17 cellular contexts compared by ENCODE assay signal in genomic region chr19:10116866-10117616, GRCh38. TPM values are rescaled to one million over a fixed set of nuclear protein-coding genes. Genes with fewer than 3 reads are reported as not detected.
DNase-seq lines count a peak whose midpoint lies in the region; ATAC-seq and TF ChIP-seq lines count a peak whose summit lies in the region.
"Had no signal": no experiment of that assay in that cellular context is flagged by ENCODE, and none has a peak within 500 bp of the region (broad histone marks: within the 10 kb centered on the region; RNA-seq: fewer than 3 reads in every experiment).

No MANE protein-coding gene starts in this region.

- H3K4me1 ChIP-seq in GM23338 (ENCODE audit: insufficient read depth) = no peaks in the 10 kb centered on the region; the same call in 1 of the 2 replicates

- H3K27me3 ChIP-seq in GM23338 (ENCODE audit: insufficient read depth) = no peaks in the 10 kb centered on the region

- peak overlapping the region; percentile 86 for H3K27ac Mint-ChIP-seq in activated T-cell treated with anti-CD3 and anti-CD28 coated beads, Interleukin-2, amount 50 U/mL, for 24 hours
- H3K27ac Mint-ChIP-seq in T-helper 17 cell = peak overlapping the region; percentile 8
- H3K27ac Mint-ChIP-seq in immature natural killer cell = peak overlapping the region; percentile 95 to 99 (median 98)
- H3K27ac Mint-ChIP-seq in stimulated activated effector memory CD8-positive, alpha-beta T cell treated with anti-CD3 and anti-CD28 coated beads, Interleukin-12 subunit alpha, Interleukin-12 subunit beta, amount 100 ng/mL, for 72 hours = peak overlapping the region; percentile 91
- no peak overlapping the region for H3K27ac Mint-ChIP-seq in GM23338

- H3K36me3 Mint-ChIP-seq in activated T-cell treated with anti-CD3 and anti-CD28 coated beads, Interleukin-2, amount 50 U/mL, for 24 hours (ENCODE audit: low read depth) = peaks cover 71% of the 10 kb centered on the region
- peaks cover 4% of the 10 kb centered on the region for H3K36me3 Mint-ChIP-seq in T-helper 17 cell (ENCODE audit: low read depth)
- peaks cover 6 to 16% (median 7%) of the 10 kb centered on the region in 3 donors for H3K36me3 Mint-ChIP-seq in immature natural killer cell
- H3K36me3 Mint-ChIP-seq in stimulated activated effector memory CD8-positive, alpha-beta T cell treated with anti-CD3 and anti-CD28 coated beads, Interleukin-12 subunit alpha, Interleukin-12 subunit beta, amount 100 ng/mL, for 72 hours = peaks cover 85% of the 10 kb centered on the region
- H3K36me3 Mint-ChIP-seq in GM23338 (ENCODE audit: low read depth) = peaks cover 58% of the 10 kb centered on the region

- no peak for DNase-seq in activated T-cell treated with anti-CD3 and anti-CD28 coated beads, Interleukin-2, amount 50 U/mL, for 24 hours
- DNase-seq in activated T-cell treated with anti-CD3 and anti-CD28 coated beads, Interleukin-2, amount 50 U/mL, for 1 hour = no peak
- DNase-seq in T-helper 17 cell = no peak
- DNase-seq in immature natural killer cell = no peak
- no peak for DNase-seq in stimulated activated effector memory CD8-positive, alpha-beta T cell treated with anti-CD3 and anti-CD28 coated beads, Interleukin-12 subunit alpha, Interleukin-12 subunit beta, amount 100 ng/mL, for 72 hours (ENCODE audit: low spot score in 2 of 2)
- DNase-seq in GM23338 (ENCODE audit: low spot score) = no peak
- DNase-seq in RKO (ENCODE audit: low spot score) = no peak
- DNase-seq: activated T-cell treated with anti-CD3 and anti-CD28 coated beads for 4 hours; DND-41; GM23248; MM.1S; NCI-H1930; NK-92 treated with Interleukin-12 subunit alpha and Interleukin-12 subunit beta, amount 100 ng/mL, for 24 hours; RPMI8226 had no signal

- peaks cover 56% of the 10 kb centered on the region for H3K4me1 Mint-ChIP-seq in activated T-cell treated with anti-CD3 and anti-CD28 coated beads, Interleukin-2, amount 50 U/mL, for 24 hours (ENCODE audit: low read depth)
- H3K4me1 Mint-ChIP-seq in T-helper 17 cell = peaks cover 28% of the 10 kb centered on the region
- peaks cover 65 to 67% of the 10 kb centered on the region in 2 donors for H3K4me1 Mint-ChIP-seq in immature natural killer cell
- peaks cover 54% of the 10 kb centered on the region for H3K4me1 Mint-ChIP-seq in stimulated activated effector memory CD8-positive, alpha-beta T cell treated with anti-CD3 and anti-CD28 coated beads, Interleukin-12 subunit alpha, Interleukin-12 subunit beta, amount 100 ng/mL, for 72 hours
- H3K4me1 Mint-ChIP-seq in GM23338 = peaks cover 9% of the 10 kb centered on the region

- H3K9me2 ChIP-seq in GM23338 (ENCODE audit: insufficient read depth) = no peaks in the 10 kb centered on the region

- H3K4me3 ChIP-seq in GM23338 = no peak overlapping the region
- H3K4me3 ChIP-seq: GM23248, thoracic aorta had no signal

- H2AFZ ChIP-seq in GM23338 = no peak overlapping the region
- H2AFZ ChIP-seq: GM23248 had no signal

- H3K27me3 Mint-ChIP-seq in activated T-cell treated with anti-CD3 and anti-CD28 coated beads, Interleukin-2, amount 50 U/mL, for 24 hours = no peaks in the 10 kb centered on the region
- H3K27me3 Mint-ChIP-seq in T-helper 17 cell (no peaks in the 10 kb centered on the region), immature natural killer cell (ENCODE audit: low read depth in 3 of 3) (peaks cover 18 to 43% (median 20%) of the 10 kb centered on the region in 3 donors), GM23338 (ENCODE audit: insufficient read depth, low read depth, poor library complexity) (peaks cover 37% of the 10 kb centered on the region)

- H3K79me2 ChIP-seq in GM23338 (replicated peaks; ENCODE audit: insufficient read depth) = peaks cover 21% of the 10 kb centered on the region

- peaks cover 11% of the 10 kb centered on the region; the same call in 1 of the 2 replicates for H4K20me1 ChIP-seq in GM23338 (replicated peaks; ENCODE audit: insufficient read depth)

- no peaks in the 10 kb centered on the region for H3K9me3 ChIP-seq in T-helper 17 cell (ENCODE audit: control insufficient read depth, low read length, poor library complexity, severe bottlenecking)
- H3K9me3 ChIP-seq: thoracic aorta had no signal

- H3K4me2 ChIP-seq in GM23338 = no peak overlapping the region

- peaks cover 27% of the 10 kb centered on the region for H3F3A ChIP-seq in GM23338 (replicated peaks; ENCODE audit: low read depth)

- H3K9me3 Mint-ChIP-seq in activated T-cell treated with anti-CD3 and anti-CD28 coated beads, Interleukin-2, amount 50 U/mL, for 24 hours = no peaks in the 10 kb centered on the region
- no peaks in the 10 kb centered on the region for H3K9me3 Mint-ChIP-seq in immature natural killer cell
- no peaks in the 10 kb centered on the region for H3K9me3 Mint-ChIP-seq in stimulated activated effector memory CD8-positive, alpha-beta T cell treated with anti-CD3 and anti-CD28 coated beads, Interleukin-12 subunit alpha, Interleukin-12 subunit beta, amount 100 ng/mL, for 72 hours
- no peaks in the 10 kb centered on the region for H3K9me3 Mint-ChIP-seq in GM23338

- H3K36me3 ChIP-seq in GM23338 (ENCODE audit: insufficient read depth) = peaks cover 13% of the 10 kb centered on the region; the same call in 1 of the 2 replicates

- TF ChIP-seq CTCF in GM23338 (conservative IDR thresholded peaks at IDR 0.05; ENCODE audit: low read depth in 2 of 2) = no peak

- no peak overlapping the region for H3K27ac ChIP-seq in GM23338 (ENCODE audit: low read depth)
- H3K27ac ChIP-seq: C4-2B, GM23248, thoracic aorta had no signal

- peak overlapping the region; percentile 36 for H3K4me3 Mint-ChIP-seq in activated T-cell treated with anti-CD3 and anti-CD28 coated beads, Interleukin-2, amount 50 U/mL, for 24 hours
- H3K4me3 Mint-ChIP-seq in T-helper 17 cell = peak overlapping the region; percentile 15
- peak overlapping the region; percentile 58 to 91 (median 82) for H3K4me3 Mint-ChIP-seq in immature natural killer cell
- H3K4me3 Mint-ChIP-seq in stimulated activated effector memory CD8-positive, alpha-beta T cell treated with anti-CD3 and anti-CD28 coated beads, Interleukin-12 subunit alpha, Interleukin-12 subunit beta, amount 100 ng/mL, for 72 hours = no peak overlapping the region
- no peak overlapping the region for H3K4me3 Mint-ChIP-seq in GM23338

- no peak for ATAC-seq in T-helper 17 cell
- no peak for ATAC-seq in stimulated activated effector memory CD8-positive, alpha-beta T cell treated with anti-CD3 and anti-CD28 coated beads, Interleukin-12 subunit alpha, Interleukin-12 subunit beta, amount 100 ng/mL, for 72 hours
- no peak for ATAC-seq in GM21528 (IDR thresholded peaks at IDR 0.05; ENCODE audit: low FRiP score, unreplicated experiment)
- no peak for ATAC-seq in GM23338

TF ChIP-seq in GM23338, 12 proteins besides CTCF, POLR2A, EP300 and RAD21 (continues in another document):
- TF ChIP-seq ZNF331 (CRISPR knock-in tag; IDR thresholded peaks at IDR 0.05; ENCODE audit: low read depth) (no peak), ZNF114 (CRISPR knock-in tag; IDR thresholded peaks at IDR 0.05) (no peak), NANOG (IDR thresholded peaks at IDR 0.05; ENCODE audit: borderline replicate concordance) (no peak), EZH2 (IDR thresholded peaks at IDR 0.05; ENCODE audit: low read depth, unreplicated experiment) (no peak), CREB1 (CRISPR knock-in tag; IDR thresholded peaks at IDR 0.05; ENCODE audit: low read depth) (no peak), ETS1 (IDR thresholded peaks at IDR 0.05) (no peak)

RNA-seq across cellular contexts. Expression of gene EIF3G, which starts 2.7 kb away (rescaled TPM):
- total RNA-seq in T-helper 17 cell = 100 to 1,000 TPM; 312 to 322 TPM
- polyA plus RNA-seq in immature natural killer cell = 100 to 1,000 TPM; 334 to 509 (median 485) TPM
- 299 and 328 TPM in 2 replicates for total RNA-seq in GM23338 (2014; rRNA removed; shearing (Covaris generic))
- polyA plus RNA-seq in GM23338 (2016; fragmentation: Nextera tagmentation; extraction: Ambion mirVana) = 238 and 244 TPM in 2 replicates

RNA-seq across cellular contexts. Expression of gene P2RY11, which starts 5.5 kb away (rescaled TPM):
- total RNA-seq in T-helper 17 cell = 10 to 100 TPM; 46.6 to 50.8 TPM
- polyA plus RNA-seq in immature natural killer cell (10 to 100 TPM in 1 of 3 donors, 1 to 10 TPM in 2; 2.6 to 26.7 (median 6.9) TPM), GM23338 (2016; fragmentation: Nextera tagmentation; extraction: Ambion mirVana) (3.4 and 4.3 TPM in 2 replicates)
- total RNA-seq in GM23338 (2014; rRNA removed; shearing (Covaris generic)) = 1.2 and 4.0 TPM in 2 replicates

RNA-seq across cellular contexts. Expression of gene PPAN, which starts 10.9 kb away (rescaled TPM):
- 10 to 100 TPM; 79.8 to 87.8 TPM for total RNA-seq in T-helper 17 cell
- polyA plus RNA-seq in immature natural killer cell (10 to 100 TPM; 12.1 to 44.8 (median 18.4) TPM), GM23338 (2016; fragmentation: Nextera tagmentation; extraction: Ambion mirVana) (76.9 and 81.9 TPM in 2 replicates)
- total RNA-seq in GM23338 (2014; rRNA removed; shearing (Covaris generic)) = 56.5 and 71.8 TPM in 2 replicates

RNA-seq across cellular contexts. Expression of gene ANGPTL6, which starts 14.6 kb away (rescaled TPM):
- total RNA-seq in T-helper 17 cell = 1 to 10 TPM in 1 of 2 donors, under 1 TPM in 1; 0.86 to 2.2 TPM
- polyA plus RNA-seq in immature natural killer cell (1 to 10 TPM in 2 of 3 donors, under 1 TPM in 1; 0.53 to 1.9 (median 1.2) TPM), GM23338 (2016; fragmentation: Nextera tagmentation; extraction: Ambion mirVana) (0.17 TPM in 1 of 2 replicates, not detected in the other)
- not detected in 2 replicates for total RNA-seq in GM23338 (2014; rRNA removed; shearing (Covaris generic))
- total RNA-seq: thoracic aorta had no signal

RNA-seq across cellular contexts. Expression of gene SHFL, which starts 30.9 kb away (rescaled TPM):
- total RNA-seq in T-helper 17 cell = 10 to 100 TPM; 65.2 to 68.0 TPM
- 10 to 100 TPM; 39.4 to 78.4 (median 44.2) TPM for polyA plus RNA-seq in immature natural killer cell
- total RNA-seq in GM23338 (2014; rRNA removed; shearing (Covaris generic)) = 21.9 and 31.7 TPM in 2 replicates
- polyA plus RNA-seq in GM23338 (2016; fragmentation: Nextera tagmentation; extraction: Ambion mirVana) = 32.1 and 33.6 TPM in 2 replicates

Comparison
In these comparisons a context has a peak if more than half of its experiments do, and no peak if none do; other contexts are left out.
1. H3K4me3 Mint-ChIP-seq: peak in activated T-cell treated with anti-CD3 and anti-CD28 coated beads, Interleukin-2, amount 50 U/mL, for 24 hours (single experiment), T-helper 17 cell (single experiment) and immature natural killer cell (5 of 5); none in stimulated activated effector memory CD8-positive, alpha-beta T cell treated with anti-CD3 and anti-CD28 coated beads, Interleukin-12 subunit alpha, Interleukin-12 subunit beta, amount 100 ng/mL, for 72 hours (single experiment) and GM23338 (single experiment).